ENCODE assay signal across 8 cellular contexts in the genomic region with DNA sequence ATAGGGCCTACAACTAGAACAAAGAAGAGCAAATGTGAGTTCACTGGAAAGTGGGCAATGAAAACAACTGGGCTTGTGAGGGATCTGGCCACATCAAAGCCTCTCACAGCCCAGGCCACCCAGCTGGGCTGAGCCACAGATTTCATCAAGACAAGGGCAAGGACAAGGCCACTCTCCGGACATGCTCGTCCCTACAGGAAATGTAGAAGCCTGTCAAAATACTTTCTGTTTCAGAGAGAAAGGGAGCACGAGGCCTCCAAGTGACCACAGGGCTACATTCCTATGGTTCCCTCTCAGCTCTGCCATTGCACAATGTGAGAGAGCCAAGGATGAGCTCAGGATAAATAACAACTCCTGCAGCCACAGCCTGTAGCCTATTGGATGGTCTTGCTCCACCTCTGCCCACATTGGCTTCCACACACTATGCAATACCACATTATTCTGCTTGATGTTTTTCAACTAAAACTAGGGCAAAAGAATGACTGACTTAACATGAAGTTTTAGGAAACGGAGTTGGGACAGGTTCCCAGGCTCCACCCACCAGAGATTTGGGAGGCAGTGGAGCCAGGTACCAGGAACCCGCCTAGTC. TPM values are rescaled to one million over a fixed set of nuclear protein-coding genes. Genes with fewer than 3 reads are reported as not detected.
DNase-seq lines count a peak whose midpoint lies in the region; ATAC-seq, FAIRE-seq and TF ChIP-seq lines count a peak whose summit lies in the region.

No MANE protein-coding gene starts in this region.

- in situ Hi-C loops in GM13976 (cut with MboI; ENCODE audit: low sequenced_read_pairs, unreplicated experiment) = no loop called here

- no peaks in the 10 kb centered on the region for H3K36me3 ChIP-seq in pancreas

- BruUV-seq in Calu3 (replicated peaks; lab: Mats Ljungman, UMichigan) = no TSS peak

- no peaks in the 10 kb centered on the region for H3K9me3 ChIP-seq in pancreas

- H3K27ac ChIP-seq in pancreas = peak overlapping the region; percentile 17 to 76 (median 54)

- no peaks in the 10 kb centered on the region for H3K9me3 Mint-ChIP-seq in Calu3 (ENCODE audit: low read depth, unreplicated experiment)

- FAIRE-seq in H54 (lab: Jason Lieb, UNC) = peak; percentile 20
- FAIRE-seq in pancreas (lab: Jason Lieb, UNC) = no peak

- no peak overlapping the region for H3K27ac Mint-ChIP-seq in Calu3 (ENCODE audit: unreplicated experiment)

- CTCF ChIA-PET in Calu3 (lab: Charles Lee) = interaction anchor here (0.6 to 1.0 kb wide), 5 partner anchors 8 to 162 kb away, joined by 3 to 8 read pairs (median 3); no protein-coding TSS in a partner anchor

- TF ChIP-seq CTCF in pancreas (IDR thresholded peaks at IDR 0.05) (no peak), GM13976 (IDR thresholded peaks at IDR 0.05; ENCODE audit: borderline replicate concordance, control extremely low read depth, extremely low read depth, insufficient read depth, missing control alignments) (no peak), Calu3 (IDR thresholded peaks at IDR 0.05; ENCODE audit: unreplicated experiment) (no peak)

- peak; percentile 70 for ATAC-seq in SK-N-SH treated with all-trans-retinoic acid at 6 μM for 48 hours
- ATAC-seq in pancreas = peak; percentile 41 to 75 (median 64)
- ATAC-seq in HG03520 (IDR thresholded peaks at IDR 0.05; ENCODE audit: unreplicated experiment) = no peak
- no peak for ATAC-seq in HG03342 (IDR thresholded peaks at IDR 0.05; ENCODE audit: unreplicated experiment)

- no peak overlapping the region for H3K4me3 Mint-ChIP-seq in Calu3 (ENCODE audit: low read depth, unreplicated experiment)

- H3K36me3 Mint-ChIP-seq in Calu3 (ENCODE audit: insufficient read depth, unreplicated experiment) = no peaks in the 10 kb centered on the region

- WGBS in pancreas, 2 donors = 37 to 38% methylated on average over 5 of the region's 5 CpGs

- no peak overlapping the region for H3K4me3 ChIP-seq in pancreas

- no peaks in the 10 kb centered on the region for H3K27me3 Mint-ChIP-seq in Calu3 (ENCODE audit: unreplicated experiment)

- no peaks in the 10 kb centered on the region for H3K27me3 ChIP-seq in pancreas

- peaks cover 45 to 75% (median 65%) of the 10 kb centered on the region in 3 donors for H3K4me1 ChIP-seq in pancreas

- intact Hi-C loops in pancreas (cut with DNase I) = no loop called here
- intact Hi-C loops in Calu3 (cut with micrococcal nuclease; ENCODE audit: unreplicated experiment) = loop anchor here (5.0 kb wide), 1 partner anchor 58 kb away; no protein-coding TSS in a partner anchor

- DNase-seq in H54 (ENCODE audit: insufficient read length, low spot score) (peak; percentile 52), fibroblast of peridontal ligament (ENCODE audit: extremely low read depth) (peak; percentile 99), pancreas (peak in 2 of 6 donors; percentile 38 to 63), GM13976 (ENCODE audit: low spot score) (no peak), Calu3 (no peak)

- H3K4me1 Mint-ChIP-seq in Calu3 (ENCODE audit: low read depth, unreplicated experiment) = no peaks in the 10 kb centered on the region

- no peak for TF ChIP-seq POLR2A in H54 (IDR thresholded peaks at IDR 0.05; ENCODE audit: low read depth, low read length)

TF ChIP-seq in SK-N-SH treated with all-trans-retinoic acid at 6 μM for 48 hours, 23 proteins besides CTCF, POLR2A, EP300 and RAD21:
- TF ChIP-seq ZNF565 (CRISPR knock-in tag; conservative IDR thresholded peaks at IDR 0.05; ENCODE audit: low read depth) = no peak
- TF ChIP-seq SNAI2 (CRISPR knock-in tag; IDR thresholded peaks at IDR 0.05) = no peak
- no peak for TF ChIP-seq ZFP30 (CRISPR knock-in tag; IDR thresholded peaks at IDR 0.05)
- no peak for TF ChIP-seq ISL1 (CRISPR knock-in tag; IDR thresholded peaks at IDR 0.05)
- no peak for TF ChIP-seq CSDC2 (CRISPR knock-in tag; IDR thresholded peaks at IDR 0.05)
- TF ChIP-seq ZC3H10 (CRISPR knock-in tag; IDR thresholded peaks at IDR 0.05) = no peak
- no peak for TF ChIP-seq GLIS3 (CRISPR knock-in tag; IDR thresholded peaks at IDR 0.05)
- TF ChIP-seq, protein P1, sequence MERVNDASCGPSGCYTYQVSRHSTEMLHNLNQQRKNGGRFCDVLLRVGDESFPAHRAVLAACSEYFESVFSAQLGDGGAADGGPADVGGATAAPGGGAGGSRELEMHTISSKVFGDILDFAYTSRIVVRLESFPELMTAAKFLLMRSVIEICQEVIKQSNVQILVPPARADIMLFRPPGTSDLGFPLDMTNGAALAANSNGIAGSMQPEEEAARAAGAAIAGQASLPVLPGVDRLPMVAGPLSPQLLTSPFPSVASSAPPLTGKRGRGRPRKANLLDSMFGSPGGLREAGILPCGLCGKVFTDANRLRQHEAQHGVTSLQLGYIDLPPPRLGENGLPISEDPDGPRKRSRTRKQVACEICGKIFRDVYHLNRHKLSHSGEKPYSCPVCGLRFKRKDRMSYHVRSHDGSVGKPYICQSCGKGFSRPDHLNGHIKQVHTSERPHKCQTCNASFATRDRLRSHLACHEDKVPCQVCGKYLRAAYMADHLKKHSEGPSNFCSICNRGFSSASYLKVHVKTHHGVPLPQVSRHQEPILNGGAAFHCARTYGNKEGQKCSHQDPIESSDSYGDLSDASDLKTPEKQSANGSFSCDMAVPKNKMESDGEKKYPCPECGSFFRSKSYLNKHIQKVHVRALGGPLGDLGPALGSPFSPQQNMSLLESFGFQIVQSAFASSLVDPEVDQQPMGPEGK (CRISPR knock-in tag; IDR thresholded peaks at IDR 0.05; ENCODE audit: borderline replicate concordance) = no peak
- TF ChIP-seq BACH2 (CRISPR knock-in tag; IDR thresholded peaks at IDR 0.05; ENCODE audit: borderline replicate concordance) = no peak

RNA-seq across cellular contexts. Expression of a gene that starts 12.1 kb away (rescaled TPM):
- total RNA-seq in pancreas (10 to 100 TPM; 16.1 to 35.8 (median 27.0) TPM), Calu3 (2022) (50.0 and 52.8 TPM in 2 replicates)
- 10 to 100 TPM; 13.4 to 13.8 TPM for polyA plus RNA-seq in pancreas

RNA-seq across cellular contexts. Expression of a gene that starts 27.0 kb away (rescaled TPM):
- total RNA-seq in pancreas (1 to 10 TPM in 1 of 6 donors, under 1 TPM in 4, not detected in 1; 0.04 to 1.8 (median 0.14) TPM), Calu3 (2022) (not detected in 2 replicates)
- polyA plus RNA-seq in pancreas = under 1 TPM; 0.15 to 0.19 TPM

Comparison
In these comparisons a context has a peak if more than half of its experiments do, and no peak if none do; other contexts are left out.
1. DNase-seq: peak in H54 (single experiment) and fibroblast of peridontal ligament (single experiment); none in GM13976 (single experiment) and Calu3 (single experiment).
2. ATAC-seq: peak in SK-N-SH treated with all-trans-retinoic acid at 6 μM for 48 hours (single experiment) and pancreas (4 of 4); none in HG03520 (single experiment) and HG03342 (single experiment).